In the genomic region with DNA sequence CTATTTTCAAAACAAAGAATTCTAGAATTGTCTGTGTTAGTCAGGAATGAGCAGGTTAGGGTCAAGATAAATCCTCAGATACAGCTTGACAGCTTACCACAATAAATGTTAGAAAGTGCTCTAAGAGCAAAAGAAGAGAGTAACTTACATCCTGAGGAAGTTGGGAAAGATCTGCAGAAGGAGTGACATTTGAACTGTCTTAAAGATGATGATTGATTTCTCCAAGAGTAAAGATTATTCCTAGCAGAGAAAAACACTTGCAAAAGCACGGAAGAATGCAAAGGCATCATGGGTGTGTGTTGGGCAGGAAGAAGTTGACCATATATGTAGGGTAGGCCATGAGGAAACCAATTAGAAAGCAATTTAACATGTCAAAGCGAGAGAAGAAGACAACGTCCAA, we compare ENCODE assay signal across 24 cellular contexts.
"Had no signal": no experiment of that assay in that cellular context is flagged by ENCODE, and none has a peak within 500 bp of the region (broad histone marks: within the 10 kb centered on the region; RNA-seq: fewer than 3 reads in every experiment).

No MANE protein-coding gene starts in this region.

- H3K4me3 ChIP-seq: body of pancreas, breast epithelium, K562 had no signal

- H3K4me1 Mint-ChIP-seq: activated CD4-positive, alpha-beta T cell treated with anti-CD3 and anti-CD28 coated beads, Interleukin-2, amount 10 ng/mL, durations not matched to agents 24 days and 14 days; activated naive CD4-positive, alpha-beta T cell treated with anti-CD3 and anti-CD28 coated beads, Interleukin-2, amount 50 U/mL, for 24 hours; activated naive CD8-positive, alpha-beta T cell treated with anti-CD3 and anti-CD28 coated beads, Interleukin-2, amount 10 ng/mL, durations not matched to agents 7 days and 5 days had no signal

- ATAC-seq: activated CD8-positive, alpha-beta T cell treated with anti-CD3 and anti-CD28 coated beads for 36 hours; body of pancreas; K562 had no signal

- H3K27ac Mint-ChIP-seq: activated CD4-positive, alpha-beta T cell treated with anti-CD3 and anti-CD28 coated beads, Interleukin-2, amount 10 ng/mL, durations not matched to agents 24 days and 14 days; activated CD8-positive, alpha-beta T cell treated with anti-CD3 and anti-CD28 coated beads for 36 hours; activated naive CD4-positive, alpha-beta T cell treated with anti-CD3 and anti-CD28 coated beads, Interleukin-2, amount 50 U/mL, for 24 hours; activated naive CD8-positive, alpha-beta T cell treated with anti-CD3 and anti-CD28 coated beads, Interleukin-2, amount 10 ng/mL, durations not matched to agents 7 days and 5 days; activated T-cell treated with anti-CD3 and anti-CD28 coated beads, Interleukin-2, amount 50 U/mL, for 24 hours; activated T-helper 2 cell treated with anti-CD3 and anti-CD28 coated beads, Interferon-gamma antibody, Interleukin-2, Interleukin-4, amounts not matched to agents 10 μg/mL and 5 μg/mL and 100 μg/mL, durations not matched to agents 14 hours and 24 hours and 36 hours had no signal

- H3K9me3 Mint-ChIP-seq: activated CD4-positive, alpha-beta T cell treated with anti-CD3 and anti-CD28 coated beads, Interleukin-2, amount 10 ng/mL, durations not matched to agents 24 days and 14 days; activated CD8-positive, alpha-beta T cell treated with anti-CD3 and anti-CD28 coated beads for 36 hours; activated naive CD4-positive, alpha-beta T cell treated with anti-CD3 and anti-CD28 coated beads, Interleukin-2, amount 50 U/mL, for 24 hours; activated T-cell treated with anti-CD3 and anti-CD28 coated beads, Interleukin-2, amount 50 U/mL, for 24 hours; activated T-helper 2 cell treated with anti-CD3 and anti-CD28 coated beads, Interferon-gamma antibody, Interleukin-2, Interleukin-4, amounts not matched to agents 10 μg/mL and 5 μg/mL and 100 μg/mL, durations not matched to agents 14 hours and 24 hours and 36 hours had no signal

- H3K27me3 Mint-ChIP-seq: activated CD4-positive, alpha-beta T cell treated with anti-CD3 and anti-CD28 coated beads, Interleukin-2, amount 10 ng/mL, durations not matched to agents 24 days and 14 days; activated CD8-positive, alpha-beta T cell treated with anti-CD3 and anti-CD28 coated beads for 36 hours; activated naive CD4-positive, alpha-beta T cell treated with anti-CD3 and anti-CD28 coated beads, Interleukin-2, amount 50 U/mL, for 24 hours; activated naive CD8-positive, alpha-beta T cell treated with anti-CD3 and anti-CD28 coated beads, Interleukin-2, amount 10 ng/mL, durations not matched to agents 7 days and 5 days; activated T-cell treated with anti-CD3 and anti-CD28 coated beads, Interleukin-2, amount 50 U/mL, for 24 hours had no signal

- DNase-seq: activated CD4-positive, alpha-beta T cell treated with anti-CD3 and anti-CD28 coated beads, Interleukin-2, amount 10 ng/mL, durations not matched to agents 24 days and 14 days; activated CD4-positive, alpha-beta T cell treated with anti-CD3 and anti-CD28 coated beads, Interleukin-2, amount 50 U/mL, for 4 hours; activated CD8-positive, alpha-beta T cell treated with anti-CD3 and anti-CD28 coated beads for 36 hours; activated gamma-delta T cell; activated naive CD4-positive, alpha-beta T cell treated with Interleukin-2 at 50 U/mL for 16 hours; activated naive CD8-positive, alpha-beta T cell treated with anti-CD3 and anti-CD28 coated beads, Interleukin-2, amount 10 ng/mL, durations not matched to agents 7 days and 5 days; activated T-cell treated with anti-CD3 and anti-CD28 coated beads, Interleukin-2, amount 50 U/mL, for 24 hours; body of pancreas; NCI-H1105; NCI-H1417 treated with DMSO at 0.1 percent for 48 hours; NCI-H1694; NCI-H1930; NCI-H2081 treated with DMSO at 0.1 percent for 48 hours; NCI-H345; NCI-H524 treated with DMSO at 0.1 percent for 48 hours; OCI-M1; Right ventricle myocardium superior; SW 1271; T1000; WERI-Rb-1 had no signal

- H3K4me3 Mint-ChIP-seq: activated CD4-positive, alpha-beta T cell treated with anti-CD3 and anti-CD28 coated beads, Interleukin-2, amount 10 ng/mL, durations not matched to agents 24 days and 14 days; activated CD8-positive, alpha-beta T cell treated with anti-CD3 and anti-CD28 coated beads for 36 hours; activated naive CD4-positive, alpha-beta T cell treated with anti-CD3 and anti-CD28 coated beads, Interleukin-2, amount 50 U/mL, for 24 hours; activated naive CD8-positive, alpha-beta T cell treated with anti-CD3 and anti-CD28 coated beads, Interleukin-2, amount 10 ng/mL, durations not matched to agents 7 days and 5 days; activated T-cell treated with anti-CD3 and anti-CD28 coated beads, Interleukin-2, amount 50 U/mL, for 24 hours had no signal

- H3K36me3 Mint-ChIP-seq: activated naive CD8-positive, alpha-beta T cell treated with anti-CD3 and anti-CD28 coated beads, Interleukin-2, amount 10 ng/mL, durations not matched to agents 7 days and 5 days had no signal
